Comparison of ENCODE assay signal across 8 cellular contexts in genomic region chr2:100956081-100956480, GRCh38.
"Had no signal": no experiment of that assay in that cellular context is flagged by ENCODE, and none has a peak within 500 bp of the region (broad histone marks: within the 10 kb centered on the region; RNA-seq: fewer than 3 reads in every experiment).

No MANE protein-coding gene starts in this region.

- H3K27ac Mint-ChIP-seq: HFFc6 had no signal

- H3K9me3 Mint-ChIP-seq: HFFc6 had no signal

- DNase-seq: GM23248, GOT3, H7, HFFc6, IMR-90 had no signal

- H3K4me1 ChIP-seq: HAP-1 had no signal

- ATAC-seq: HCT116 had no signal

- H3K9me3 ChIP-seq: HAP-1 had no signal

- H3K4me3 ChIP-seq: GM23248, HAP-1 had no signal

- H3K4me3 Mint-ChIP-seq: HFFc6 had no signal

- H3K27ac ChIP-seq: GM23248, HL-60 had no signal

- H3K36me3 ChIP-seq: HAP-1 had no signal
